In the genomic region with DNA sequence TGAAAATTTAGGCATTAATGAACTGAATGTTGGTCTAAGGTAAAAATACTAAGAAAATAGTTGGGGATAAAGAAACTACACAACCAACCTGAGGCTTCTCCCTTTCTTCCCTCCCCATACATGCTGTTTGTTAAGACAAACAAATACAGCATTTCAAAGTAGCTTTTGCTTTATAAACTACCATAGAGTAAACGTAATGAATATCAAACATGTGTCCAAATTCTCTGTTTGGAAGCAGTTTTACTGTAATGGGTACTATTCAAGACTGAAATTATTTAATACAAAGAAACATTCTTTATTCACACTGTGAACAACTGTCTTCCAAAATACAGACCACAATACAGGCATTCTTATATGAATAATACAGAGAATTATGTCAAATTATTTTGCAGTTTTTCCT, we compare ENCODE assay signal across 14 cellular contexts. TPM values are rescaled to one million over a fixed set of nuclear protein-coding genes. Genes with fewer than 3 reads are reported as not detected.
DNase-seq lines count a peak whose midpoint lies in the region; ATAC-seq and TF ChIP-seq lines count a peak whose summit lies in the region.
"Had no signal": no experiment of that assay in that cellular context is flagged by ENCODE, and none has a peak within 500 bp of the region (broad histone marks: within the 10 kb centered on the region; RNA-seq: fewer than 3 reads in every experiment).

No MANE protein-coding gene starts in this region.

- DNase-seq in left ventricle myocardium inferior = no peak
- DNase-seq in Right ventricle myocardium inferior (ENCODE audit: missing footprints) = no peak
- DNase-seq in dorsolateral prefrontal cortex = no peak
- no peak for DNase-seq in mesothelial cell of epicardium (ENCODE audit: low spot score in 2 of 2, unreplicated experiment in 2 of 2)
- no peak for DNase-seq in type B pancreatic cell (ENCODE audit: extremely low spot score, unreplicated experiment)
- DNase-seq in ecto neural progenitor cell (ENCODE audit: low spot score) = no peak
- no peak for DNase-seq in spleen
- DNase-seq in EL = no peak
- DNase-seq: activated CD4-positive, alpha-beta T cell treated with anti-CD3 and anti-CD28 coated beads, Interleukin-2, amount 50 U/mL, for 48 hours; activated effector memory CD4-positive, alpha-beta T cell treated with Interleukin-2 at 50 U/mL for 16 hours; Peyer's patch; stimulated activated CD4-positive, alpha-beta T cell treated with anti-CD3 and anti-CD28 coated beads, Interleukin-15, amount 100 ng/mL, for 24 hours; T-helper 9 cell had no signal

- H3K27ac ChIP-seq in left ventricle myocardium inferior (replicated peaks) = peak overlapping the region; percentile 46
- H3K27ac ChIP-seq in dorsolateral prefrontal cortex = peak overlapping the region; percentile 60 to 99 (median 94)
- H3K27ac ChIP-seq in spleen = peak overlapping the region in 1 of 8 donors; percentile 46
- H3K27ac ChIP-seq: Peyer's patch had no signal

- WGBS in spleen, 5 donors = 72 to 86% (median 80%) methylated on average over 1 of the region's 1 CpG

- no peaks in the 10 kb centered on the region for H3K27me3 Mint-ChIP-seq in mesothelial cell of epicardium (ENCODE audit: low read depth)
- H3K27me3 Mint-ChIP-seq in type B pancreatic cell = no peaks in the 10 kb centered on the region

- H3K4me3 ChIP-seq in left ventricle myocardium inferior (no peak overlapping the region), dorsolateral prefrontal cortex (peak overlapping the region in 42 of 59 donors; percentile 2 to 57 (median 23)), spleen (no peak overlapping the region)
- H3K4me3 ChIP-seq: Peyer's patch had no signal

- H3K9me3 Mint-ChIP-seq in mesothelial cell of epicardium = peaks cover 11% of the 10 kb centered on the region
- H3K9me3 Mint-ChIP-seq in type B pancreatic cell = no peaks in the 10 kb centered on the region
- H3K9me3 Mint-ChIP-seq: neural crest cell had no signal

- H3K9me3 ChIP-seq in left ventricle myocardium inferior (replicated peaks) = no peaks in the 10 kb centered on the region
- no peaks in the 10 kb centered on the region for H3K9me3 ChIP-seq in spleen
- H3K9me3 ChIP-seq: Peyer's patch had no signal

- TF ChIP-seq CTCF in left ventricle myocardium inferior (IDR thresholded peaks at IDR 0.05; ENCODE audit: borderline replicate concordance) = no peak
- no peak for TF ChIP-seq CTCF in dorsolateral prefrontal cortex (IDR thresholded peaks at IDR 0.05 in 54 of 56, conservative IDR thresholded peaks at IDR 0.05 in 2 of 56; ENCODE audit: low read depth in 1 of 56, partially characterized antibody in 56 of 56)
- TF ChIP-seq CTCF in mesothelial cell of epicardium (IDR thresholded peaks at IDR 0.05; ENCODE audit: unreplicated experiment) = no peak
- TF ChIP-seq CTCF in type B pancreatic cell (conservative IDR thresholded peaks at IDR 0.05) = no peak
- no peak for TF ChIP-seq CTCF in spleen (IDR thresholded peaks at IDR 0.05 in 8 of 11, conservative IDR thresholded peaks at IDR 0.05 in 3 of 11)

- H3K4me1 Mint-ChIP-seq in mesothelial cell of epicardium (peaks cover 41% of the 10 kb centered on the region), type B pancreatic cell (ENCODE audit: unreplicated experiment) (peaks cover 31% of the 10 kb centered on the region)

- TF ChIP-seq POLR2A in spleen (IDR thresholded peaks at IDR 0.05) = no peak

- H3K4me3 Mint-ChIP-seq in mesothelial cell of epicardium (no peak overlapping the region), type B pancreatic cell (peak overlapping the region; percentile 34)
- H3K4me3 Mint-ChIP-seq: neural crest cell had no signal

- peaks cover 52% of the 10 kb centered on the region for H3K4me1 ChIP-seq in left ventricle myocardium inferior
- peaks cover 0 to 16% (median 0%) of the 10 kb centered on the region in 6 donors for H3K4me1 ChIP-seq in spleen
- H3K4me1 ChIP-seq: Peyer's patch had no signal

- peaks cover 19% of the 10 kb centered on the region for H3K36me3 Mint-ChIP-seq in mesothelial cell of epicardium
- H3K36me3 Mint-ChIP-seq in type B pancreatic cell = peaks cover 15% of the 10 kb centered on the region

- H3K27ac Mint-ChIP-seq in mesothelial cell of epicardium (peak overlapping the region; percentile 98), type B pancreatic cell (peak overlapping the region; percentile 94)

- ATAC-seq in Right ventricle myocardium inferior = no peak

- H3K36me3 ChIP-seq in left ventricle myocardium inferior (peaks cover 16% of the 10 kb centered on the region), spleen (peaks cover 0 to 28% (median 9%) of the 10 kb centered on the region in 6 donors)

- no peaks in the 10 kb centered on the region for H3K27me3 ChIP-seq in left ventricle myocardium inferior (ENCODE audit: low read depth)
- no peaks in the 10 kb centered on the region for H3K27me3 ChIP-seq in dorsolateral prefrontal cortex
- no peaks in the 10 kb centered on the region for H3K27me3 ChIP-seq in spleen (replicated peaks in 1 of 7)
- H3K27me3 ChIP-seq: Peyer's patch had no signal

- intact Hi-C loops in left ventricle myocardium inferior (cut with micrococcal nuclease) (no loop called here), Right ventricle myocardium inferior (cut with DNase I) (no loop called here), dorsolateral prefrontal cortex (cut with DNase I) (loop anchor here (5.0 kb wide), 1 partner anchor 54 kb away; the partner anchor contains the start of gene SLC44A1 (in 2 of the 2)), spleen (cut with DNase I; ENCODE audit: low total_unique reads) (no loop called here)

RNA-seq across cellular contexts. Expression of gene SLC44A1, which starts 52.0 kb away (rescaled TPM):
- total RNA-seq in left ventricle myocardium inferior (27.0 TPM), Right ventricle myocardium inferior (16.8 TPM), dorsolateral prefrontal cortex (100 to 1,000 TPM in 103 of 120 experiments, 10 to 100 TPM in 17; 60.7 to 602 (median 176) TPM), mesothelial cell of epicardium (47.5 to 49.0 TPM (median 48.5 TPM) in 3 replicates), type B pancreatic cell (ENCODE audit: low replicate concordance) (47.2 and 130 TPM in 2 replicates), spleen (10 to 100 TPM; 17.9 to 27.5 (median 24.0) TPM)
- polyA plus RNA-seq in spleen = 1 to 10 TPM; 3.1 to 4.4 (median 4.3) TPM

Comparison
In these comparisons a context has a peak if more than half of its experiments do, and no peak if none do; other contexts are left out.
1. H3K4me3 ChIP-seq: peak in dorsolateral prefrontal cortex (42 of 59); none in left ventricle myocardium inferior (single experiment) and spleen (0 of 8).
2. intact Hi-C loops: an anchor here in dorsolateral prefrontal cortex (5.0 kb wide); none called in left ventricle myocardium inferior, Right ventricle myocardium inferior and spleen.